In the genomic region with DNA sequence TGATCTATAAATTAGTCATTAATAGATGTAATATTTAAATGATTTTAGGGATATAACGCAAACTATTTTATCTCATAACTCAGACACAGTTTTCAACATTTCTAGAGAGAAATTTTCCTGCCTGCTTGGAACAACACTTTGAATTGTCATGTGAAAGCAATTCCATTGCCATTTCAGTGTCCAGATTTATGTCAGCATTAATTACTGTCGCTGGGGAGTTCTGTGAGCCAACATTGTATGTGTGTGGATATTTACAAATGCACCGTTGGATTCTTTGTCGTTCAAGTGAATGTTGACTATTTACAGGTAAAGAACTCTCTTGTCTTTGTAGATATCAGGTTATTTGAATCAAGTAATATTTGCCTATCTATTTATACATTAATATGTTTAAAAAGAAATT, we compare ENCODE assay signal across 21 cellular contexts.
A peak's percentile ranks its signal among the peaks of the same experiment; 100 is the strongest.
DNase-seq lines count a peak whose midpoint lies in the region; TF ChIP-seq lines count a peak whose summit lies in the region.
"Had no signal": no experiment of that assay in that cellular context is flagged by ENCODE, and none has a peak within 500 bp of the region (broad histone marks: within the 10 kb centered on the region; RNA-seq: fewer than 3 reads in every experiment).

No MANE protein-coding gene starts in this region.

- peaks cover 14% of the 10 kb centered on the region for H3K79me1 ChIP-seq in mesenchymal stem cell (replicated peaks; ENCODE audit: low read length, poor library complexity, severe bottlenecking)

- no peak overlapping the region for H3K14ac ChIP-seq in mesenchymal stem cell (ENCODE audit: low read length in 2 of 2)

- WGBS in mesenchymal stem cell: 75% methylated on average over 2 of the region's 4 CpGs

- H2AFZ ChIP-seq in mesenchymal stem cell (ENCODE audit: low read depth, low read length): no peak overlapping the region

- H3K23ac ChIP-seq in mesenchymal stem cell (ENCODE audit: low read length in 2 of 2): no peak overlapping the region

- H2BK5ac ChIP-seq in mesenchymal stem cell (ENCODE audit: low read depth, low read length, poor library complexity, severe bottlenecking): no peak overlapping the region

- no peak overlapping the region for H2BK15ac ChIP-seq in mesenchymal stem cell (ENCODE audit: low read depth, poor library complexity, severe bottlenecking)

- no peak for TF ChIP-seq CTCF in right atrium auricular region (IDR thresholded peaks at IDR 0.05)

- H2AK5ac ChIP-seq in mesenchymal stem cell (ENCODE audit: low read length, severe bottlenecking): no peak overlapping the region

- DNase-seq in NCI-H446 (lab: John Stamatoyannopoulos, UW): peak; percentile 29 to 50
- peak; percentile 78 for DNase-seq in cerebellar cortex (ENCODE audit: low spot score)
- DNase-seq in mesenchymal stem cell: no peak
- no peak for DNase-seq in right atrium auricular region (ENCODE audit: low spot score)
- DNase-seq in AG08396 (ENCODE audit: low spot score): no peak
- DNase-seq in activated CD4-positive, alpha-beta T cell treated with anti-CD3 and anti-CD28 coated beads, Interleukin-2, amount 50 U/mL, for 48 hours: no peak
- DNase-seq in NOMO-1 treated with dmso at 0.1 percent for 144 hours (lab: John Stamatoyannopoulos, UW; ENCODE audit: unreplicated experiment): no peak
- DNase-seq: activated CD4-positive, alpha-beta memory T cell treated with anti-CD3 and anti-CD28 coated beads for 36 hours; CD4-positive, CD25-positive, alpha-beta regulatory T cell; central memory CD4-positive, alpha-beta T cell; glutamatergic neuron; GOT3; islet precursor cell; Kasumi-1; NCI-H526; SIG-M5; spleen; T-helper 1 cell had no signal

- H3K27me3 ChIP-seq in mesenchymal stem cell (ENCODE audit: control insufficient read depth in 1 of 2, insufficient read depth in 1 of 2, low read length in 2 of 2) (no peaks in the 10 kb centered on the region), right atrium auricular region (no peaks in the 10 kb centered on the region)
- H3K27me3 ChIP-seq: ascending aorta, spleen had no signal

- no peaks in the 10 kb centered on the region for H3K4me1 ChIP-seq in mesenchymal stem cell (ENCODE audit: control insufficient read depth, insufficient read depth, low read depth, low read length)
- H3K4me1 ChIP-seq in right atrium auricular region: no peaks in the 10 kb centered on the region

- no peak overlapping the region for H3K4me3 ChIP-seq in mesenchymal stem cell (ENCODE audit: insufficient read depth in 1 of 2, low read depth in 1 of 2, low read length in 2 of 2)
- H3K4me3 ChIP-seq in right atrium auricular region: no peak overlapping the region
- H3K4me3 ChIP-seq: ascending aorta, GM12878, spleen had no signal

- no peak overlapping the region for H3K4ac ChIP-seq in mesenchymal stem cell (ENCODE audit: low read depth in 1 of 2, low read length in 2 of 2)

- peak overlapping the region; percentile 4 for H3K9ac ChIP-seq in mesenchymal stem cell (ENCODE audit: low read length)

- H3K4me2 ChIP-seq in mesenchymal stem cell (ENCODE audit: low read length, poor library complexity, severe bottlenecking): no peak overlapping the region

- H3K36me3 ChIP-seq in mesenchymal stem cell (ENCODE audit: control insufficient read depth in 1 of 2, insufficient read depth in 2 of 2, low read depth in 1 of 2, low read length in 2 of 2) (no peaks in the 10 kb centered on the region), right atrium auricular region (no peaks in the 10 kb centered on the region)
- H3K36me3 ChIP-seq: ascending aorta had no signal

- H4K8ac ChIP-seq in mesenchymal stem cell (ENCODE audit: low read length): no peak overlapping the region

- H3K27ac ChIP-seq in mesenchymal stem cell (ENCODE audit: low read length, poor library complexity, severe bottlenecking): no peak overlapping the region
- no peak overlapping the region for H3K27ac ChIP-seq in right atrium auricular region
- H3K27ac ChIP-seq: HL-60, spleen had no signal

- H2BK12ac ChIP-seq in mesenchymal stem cell (ENCODE audit: low read length in 2 of 2): no peak overlapping the region

- H3K18ac ChIP-seq in mesenchymal stem cell (ENCODE audit: low read depth in 1 of 2, low read length in 2 of 2): no peak overlapping the region

- H4K91ac ChIP-seq in mesenchymal stem cell (ENCODE audit: low read length): no peak overlapping the region

- H3K9me3 ChIP-seq in mesenchymal stem cell (ENCODE audit: control insufficient read depth, low read length): peaks cover 12% of the 10 kb centered on the region
- peaks cover 0 to 7% of the 10 kb centered on the region in 2 donors for H3K9me3 ChIP-seq in right atrium auricular region

- H2BK120ac ChIP-seq in mesenchymal stem cell (ENCODE audit: low read depth, low read length): no peak overlapping the region

Comparison
In these comparisons a context has a peak if more than half of its experiments do, and no peak if none do; other contexts are left out.
1. DNase-seq: peak in NCI-H446 (2 of 2) and cerebellar cortex (single experiment); none in mesenchymal stem cell (single experiment), right atrium auricular region (single experiment), AG08396 (single experiment), activated CD4-positive, alpha-beta T cell treated with anti-CD3 and anti-CD28 coated beads, Interleukin-2, amount 50 U/mL, for 48 hours (0 of 2) and NOMO-1 treated with dmso at 0.1 percent for 144 hours (single experiment).